Comparison of ENCODE assay signal across 16 cellular contexts in the genomic region with DNA sequence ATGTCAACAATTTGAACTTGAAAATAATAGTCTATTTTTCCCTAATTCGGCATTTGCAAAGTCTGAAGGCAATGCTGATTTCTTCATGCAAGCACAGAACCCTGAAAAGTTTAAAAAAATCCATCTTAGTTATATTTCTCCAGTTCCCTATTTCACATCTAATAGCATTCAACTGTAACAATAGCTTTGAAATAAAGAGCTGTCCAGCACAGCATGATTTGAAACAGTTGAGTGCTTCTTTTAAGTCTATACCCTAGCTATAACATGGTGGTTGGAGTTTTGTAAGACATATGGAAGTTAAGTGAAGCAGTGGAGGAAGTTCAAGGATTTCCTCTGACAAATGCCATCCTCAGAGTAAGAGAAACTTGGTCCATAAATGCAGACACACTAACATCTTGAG.
DNase-seq lines count a peak whose midpoint lies in the region; ATAC-seq and TF ChIP-seq lines count a peak whose summit lies in the region.
"Had no signal": no experiment of that assay in that cellular context is flagged by ENCODE, and none has a peak within 500 bp of the region (broad histone marks: within the 10 kb centered on the region; RNA-seq: fewer than 3 reads in every experiment).

No MANE protein-coding gene starts in this region.

- no peak for TF ChIP-seq CTCF in GM23338 (conservative IDR thresholded peaks at IDR 0.05; ENCODE audit: low read depth in 2 of 2)
- TF ChIP-seq CTCF in HEK293 (tag by site-specific recombination; IDR thresholded peaks at IDR 0.05): no peak
- TF ChIP-seq CTCF in RWPE1 (conservative IDR thresholded peaks at IDR 0.05; ENCODE audit: low read depth): no peak

- H3K27me3 ChIP-seq in GM23338 (ENCODE audit: insufficient read depth): no peaks in the 10 kb centered on the region

- CTCF ChIA-PET in HEK293 (lab: Yijun Ruan, JAX): interaction anchor here (0.5 to 0.7 kb wide), 3 partner anchors 102 to 829 kb away, joined by 3 to 4 read pairs (median 3); no protein-coding TSS in a partner anchor
- CTCF ChIA-PET in activated CD4-positive, alpha-beta memory T cell treated with anti-CD3 and anti-CD28 coated beads for 36 hours (lab: Charles Lee): no interaction called here
- CTCF ChIA-PET in RWPE1 (lab: Yijun Ruan, JAX): no interaction called here

- peak overlapping the region; percentile 65; the same call in 1 of the 2 replicates for H3K27ac Mint-ChIP-seq in GM23338
- H3K27ac Mint-ChIP-seq in activated CD4-positive, alpha-beta memory T cell treated with anti-CD3 and anti-CD28 coated beads for 36 hours: no peak overlapping the region
- H3K27ac Mint-ChIP-seq: CD4-positive, alpha-beta T cell; HFFc6 had no signal

- no peaks in the 10 kb centered on the region for H4K20me1 ChIP-seq in GM23338 (replicated peaks; ENCODE audit: insufficient read depth)

- H3K9me3 Mint-ChIP-seq in GM23338: no peaks in the 10 kb centered on the region
- no peaks in the 10 kb centered on the region for H3K9me3 Mint-ChIP-seq in activated CD4-positive, alpha-beta memory T cell treated with anti-CD3 and anti-CD28 coated beads for 36 hours
- H3K9me3 Mint-ChIP-seq: CD4-positive, alpha-beta T cell had no signal

- ATAC-seq in GM23338 (no peak), HG03521 (IDR thresholded peaks at IDR 0.05; ENCODE audit: unreplicated experiment) (no peak)

- no peaks in the 10 kb centered on the region for H3K36me3 Mint-ChIP-seq in GM23338 (ENCODE audit: low read depth)
- no peaks in the 10 kb centered on the region for H3K36me3 Mint-ChIP-seq in activated CD4-positive, alpha-beta memory T cell treated with anti-CD3 and anti-CD28 coated beads for 36 hours

- H3K36me3 ChIP-seq in GM23338 (ENCODE audit: insufficient read depth) (no peaks in the 10 kb centered on the region), HEK293 (ENCODE audit: control insufficient read depth in 2 of 2, insufficient read depth in 1 of 2, low read length in 2 of 2) (no peaks in the 10 kb centered on the region)

- intact Hi-C loops in activated CD4-positive, alpha-beta memory T cell treated with anti-CD3 and anti-CD28 coated beads for 36 hours (cut with micrococcal nuclease): no loop called here

- no peaks in the 10 kb centered on the region for H3K9me3 ChIP-seq in HEK293 (ENCODE audit: control insufficient read depth, insufficient read depth, low read depth, low read length)
- H3K9me3 ChIP-seq: Caco-2 had no signal

- DNase-seq in GM23338 (ENCODE audit: low spot score): no peak
- DNase-seq in NCI-H524 treated with DMSO at 0.1 percent for 48 hours (lab: John Stamatoyannopoulos, UW): peak; percentile 34
- DNase-seq in left kidney (ENCODE audit: low read depth, low spot score): peak; percentile 36
- DNase-seq in activated CD4-positive, alpha-beta memory T cell treated with anti-CD3 and anti-CD28 coated beads for 36 hours: no peak
- DNase-seq in RWPE1 (ENCODE audit: low spot score): no peak
- no peak for DNase-seq in NCI-H774 (lab: John Stamatoyannopoulos, UW)
- DNase-seq: AML-193; Caco-2; CD4-positive, alpha-beta T cell; HCEC 1CT; HFFc6; IMR-90; KBM-7 had no signal

- H3K4me2 ChIP-seq in GM23338: no peak overlapping the region

- no peaks in the 10 kb centered on the region for H3K4me1 ChIP-seq in GM23338 (ENCODE audit: insufficient read depth)
- no peaks in the 10 kb centered on the region for H3K4me1 ChIP-seq in HEK293 (ENCODE audit: control insufficient read depth, insufficient read depth, low read length)
- H3K4me1 ChIP-seq: Caco-2 had no signal

- POLR2A ChIA-PET in HEK293 (lab: Yijun Ruan, JAX) (no interaction called here), RWPE1 (lab: Yijun Ruan, JAX; ENCODE audit: low non-redundant PET) (no interaction called here)
- POLR2A ChIA-PET in activated CD4-positive, alpha-beta memory T cell treated with anti-CD3 and anti-CD28 coated beads for 36 hours (lab: Charles Lee): no interaction called here

- no peaks in the 10 kb centered on the region for H3K79me2 ChIP-seq in GM23338 (replicated peaks; ENCODE audit: insufficient read depth)

- no peaks in the 10 kb centered on the region for H3K9me2 ChIP-seq in GM23338 (ENCODE audit: insufficient read depth)

- H3K4me3 ChIP-seq in GM23338 (no peak overlapping the region), HEK293 (ENCODE audit: low read depth, low read length) (no peak overlapping the region)

- no peak overlapping the region for H2AFZ ChIP-seq in GM23338

- peaks cover 12% of the 10 kb centered on the region; the same call in 2 of the 3 replicates for H3K4me1 Mint-ChIP-seq in GM23338
- H3K4me1 Mint-ChIP-seq in activated CD4-positive, alpha-beta memory T cell treated with anti-CD3 and anti-CD28 coated beads for 36 hours (ENCODE audit: low read depth): no peaks in the 10 kb centered on the region

- H3F3A ChIP-seq in GM23338 (replicated peaks; ENCODE audit: low read depth): no peaks in the 10 kb centered on the region

- no peaks in the 10 kb centered on the region for H3K27me3 Mint-ChIP-seq in GM23338 (ENCODE audit: insufficient read depth, low read depth, poor library complexity)
- no peaks in the 10 kb centered on the region for H3K27me3 Mint-ChIP-seq in activated CD4-positive, alpha-beta memory T cell treated with anti-CD3 and anti-CD28 coated beads for 36 hours
- H3K27me3 Mint-ChIP-seq: CD4-positive, alpha-beta T cell had no signal

- no peak overlapping the region for H3K4me3 Mint-ChIP-seq in GM23338
- H3K4me3 Mint-ChIP-seq in activated CD4-positive, alpha-beta memory T cell treated with anti-CD3 and anti-CD28 coated beads for 36 hours: no peak overlapping the region
- H3K4me3 Mint-ChIP-seq: CD4-positive, alpha-beta T cell; HFFc6 had no signal

- H3K27ac ChIP-seq in GM23338 (ENCODE audit: low read depth) (no peak overlapping the region), HEK293 (ENCODE audit: extremely low read depth, low read depth, low read length) (no peak overlapping the region), RWPE1 (no peak overlapping the region)
- H3K27ac ChIP-seq: C4-2B had no signal

TF ChIP-seq in GM23338, 12 proteins besides CTCF, POLR2A, EP300 and RAD21 (continues in another document):
- TF ChIP-seq EZH2 (IDR thresholded peaks at IDR 0.05; ENCODE audit: low read depth, unreplicated experiment) (no peak), CREB1 (CRISPR knock-in tag; IDR thresholded peaks at IDR 0.05; ENCODE audit: low read depth) (no peak), ZNF114 (CRISPR knock-in tag; IDR thresholded peaks at IDR 0.05) (no peak), JUNB (IDR thresholded peaks at IDR 0.05; ENCODE audit: unreplicated experiment) (no peak), NANOG (IDR thresholded peaks at IDR 0.05; ENCODE audit: borderline replicate concordance) (no peak)
- TF ChIP-seq, protein P1, sequence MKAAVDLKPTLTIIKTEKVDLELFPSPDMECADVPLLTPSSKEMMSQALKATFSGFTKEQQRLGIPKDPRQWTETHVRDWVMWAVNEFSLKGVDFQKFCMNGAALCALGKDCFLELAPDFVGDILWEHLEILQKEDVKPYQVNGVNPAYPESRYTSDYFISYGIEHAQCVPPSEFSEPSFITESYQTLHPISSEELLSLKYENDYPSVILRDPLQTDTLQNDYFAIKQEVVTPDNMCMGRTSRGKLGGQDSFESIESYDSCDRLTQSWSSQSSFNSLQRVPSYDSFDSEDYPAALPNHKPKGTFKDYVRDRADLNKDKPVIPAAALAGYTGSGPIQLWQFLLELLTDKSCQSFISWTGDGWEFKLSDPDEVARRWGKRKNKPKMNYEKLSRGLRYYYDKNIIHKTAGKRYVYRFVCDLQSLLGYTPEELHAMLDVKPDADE (IDR thresholded peaks at IDR 0.05): no peak

TF ChIP-seq in HEK293, 187 proteins besides CTCF, POLR2A, EP300 and RAD21:
- TF ChIP-seq ZNF302 (tag by site-specific recombination; IDR thresholded peaks at IDR 0.05; ENCODE audit: low read depth) (no peak), ZNF501 (tag by site-specific recombination; IDR thresholded peaks at IDR 0.05) (no peak), REST (tag by site-specific recombination; IDR thresholded peaks at IDR 0.05) (peak; percentile 78)

Comparison
In these comparisons a context has a peak if more than half of its experiments do, and no peak if none do; other contexts are left out.
1. DNase-seq: peak in NCI-H524 treated with DMSO at 0.1 percent for 48 hours (single experiment) and left kidney (single experiment); none in GM23338 (single experiment), activated CD4-positive, alpha-beta memory T cell treated with anti-CD3 and anti-CD28 coated beads for 36 hours (single experiment), RWPE1 (single experiment) and NCI-H774 (single experiment).